ENCODE assay signal across 1 cellular context in the genomic region with DNA sequence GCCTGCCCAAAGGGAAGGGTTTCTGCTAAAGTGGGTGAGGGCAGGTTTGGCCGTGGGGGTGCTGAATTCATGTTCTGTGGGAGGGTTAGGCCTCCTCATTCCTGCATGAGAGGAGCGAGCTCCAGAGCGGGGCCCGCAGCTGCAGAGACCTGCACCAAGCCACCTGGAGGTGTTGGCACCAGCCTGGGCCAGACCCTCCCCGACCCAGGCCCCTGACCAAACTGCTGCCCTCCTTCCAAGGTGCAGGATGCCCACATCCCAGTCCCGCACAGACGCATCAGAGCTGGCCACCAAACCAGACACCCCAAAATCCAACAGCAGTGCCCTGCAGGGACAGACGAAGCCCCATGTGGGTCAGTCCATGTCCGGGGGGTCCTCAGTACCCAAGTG.
TF ChIP-seq lines count a peak whose summit lies in the region.

No MANE protein-coding gene starts in this region.

TF ChIP-seq in HepG2, 621 proteins besides CTCF, POLR2A, EP300 and RAD21:
- no peak for TF ChIP-seq SAP130 (CRISPR knock-in tag; IDR thresholded peaks at IDR 0.05; ENCODE audit: low read depth)
- TF ChIP-seq, protein P1, sequence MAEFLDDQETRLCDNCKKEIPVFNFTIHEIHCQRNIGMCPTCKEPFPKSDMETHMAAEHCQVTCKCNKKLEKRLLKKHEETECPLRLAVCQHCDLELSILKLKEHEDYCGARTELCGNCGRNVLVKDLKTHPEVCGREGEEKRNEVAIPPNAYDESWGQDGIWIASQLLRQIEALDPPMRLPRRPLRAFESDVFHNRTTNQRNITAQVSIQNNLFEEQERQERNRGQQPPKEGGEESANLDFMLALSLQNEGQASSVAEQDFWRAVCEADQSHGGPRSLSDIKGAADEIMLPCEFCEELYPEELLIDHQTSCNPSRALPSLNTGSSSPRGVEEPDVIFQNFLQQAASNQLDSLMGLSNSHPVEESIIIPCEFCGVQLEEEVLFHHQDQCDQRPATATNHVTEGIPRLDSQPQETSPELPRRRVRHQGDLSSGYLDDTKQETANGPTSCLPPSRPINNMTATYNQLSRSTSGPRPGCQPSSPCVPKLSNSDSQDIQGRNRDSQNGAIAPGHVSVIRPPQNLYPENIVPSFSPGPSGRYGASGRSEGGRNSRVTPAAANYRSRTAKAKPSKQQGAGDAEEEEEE (CRISPR knock-in tag; IDR thresholded peaks at IDR 0.05; ENCODE audit: borderline replicate concordance) = 0 out of 2 replicates have a peak, but pooled peaks have one; percentile 3
